Comparison of ENCODE assay signal across 1 cellular context in genomic region chr12:8698132-8698829, GRCh38.
TF ChIP-seq lines count a peak whose summit lies in the region.

No MANE protein-coding gene starts in this region.

TF ChIP-seq in K562, 482 proteins besides CTCF, POLR2A, EP300 and RAD21 (continued from another document):
- TF ChIP-seq OTX1 (CRISPR knock-in tag; IDR thresholded peaks at IDR 0.05) (0 out of 2 replicates have a peak, but pooled peaks have one; percentile 11), SMARCC2 (IDR thresholded peaks at IDR 0.05; ENCODE audit: low read depth) (no peak), NRF1 (conservative IDR thresholded peaks at IDR 0.05 in 1 of 2, IDR thresholded peaks at IDR 0.05 in 1 of 2) (peak in 1 of 2 experiments; percentile 2; a peak in 1 of 4 replicates), POLR2B (IDR thresholded peaks at IDR 0.05; ENCODE audit: low read depth, partially characterized antibody) (no peak), ZNF79 (CRISPR knock-in tag; IDR thresholded peaks at IDR 0.05; ENCODE audit: low read depth) (no peak), HDAC3 (IDR thresholded peaks at IDR 0.05; ENCODE audit: borderline replicate concordance, partially characterized antibody) (no peak), SAP30 (IDR thresholded peaks at IDR 0.05; ENCODE audit: borderline replicate concordance, insufficient read depth, low read depth, low read length, poor library complexity, severe bottlenecking) (peak; percentile 82), TCFL5 (CRISPR knock-in tag; conservative IDR thresholded peaks at IDR 0.05) (no peak), ZNF778 (CRISPR knock-in tag; IDR thresholded peaks at IDR 0.05) (no peak), FIP1L1 (IDR thresholded peaks at IDR 0.05; ENCODE audit: low read depth, low read length, poor library complexity, severe bottlenecking) (peak; percentile 37), RBM22 (IDR thresholded peaks at IDR 0.05; ENCODE audit: low read depth, low read length, poor library complexity, severe bottlenecking) (peak; percentile 64), RBM25 (IDR thresholded peaks at IDR 0.05; ENCODE audit: low read depth, low read length, severe bottlenecking) (no peak), U2AF1 (optimal IDR thresholded peaks at IDR 0.05; ENCODE audit: low read depth, low read length) (no peak), TEAD1 (CRISPR knock-in tag; IDR thresholded peaks at IDR 0.05) (0 out of 4 replicates have a peak, but pooled peaks of 1 of the 2 experiments have one; percentile 6), ZFP1 (CRISPR knock-in tag; IDR thresholded peaks at IDR 0.05) (no peak), CCNT2 (IDR thresholded peaks at IDR 0.05; ENCODE audit: borderline replicate concordance, extremely low read depth, insufficient read length, low read depth, low read length) (peak; percentile 58), MTA2 (IDR thresholded peaks at IDR 0.05; ENCODE audit: low read depth) (no peak), SAFB (IDR thresholded peaks at IDR 0.05; ENCODE audit: borderline replicate concordance, low read depth, low read length) (peak; percentile 70), CHCHD3 (CRISPR knock-in tag; IDR thresholded peaks at IDR 0.05) (no peak)
- TF ChIP-seq, protein P1, sequence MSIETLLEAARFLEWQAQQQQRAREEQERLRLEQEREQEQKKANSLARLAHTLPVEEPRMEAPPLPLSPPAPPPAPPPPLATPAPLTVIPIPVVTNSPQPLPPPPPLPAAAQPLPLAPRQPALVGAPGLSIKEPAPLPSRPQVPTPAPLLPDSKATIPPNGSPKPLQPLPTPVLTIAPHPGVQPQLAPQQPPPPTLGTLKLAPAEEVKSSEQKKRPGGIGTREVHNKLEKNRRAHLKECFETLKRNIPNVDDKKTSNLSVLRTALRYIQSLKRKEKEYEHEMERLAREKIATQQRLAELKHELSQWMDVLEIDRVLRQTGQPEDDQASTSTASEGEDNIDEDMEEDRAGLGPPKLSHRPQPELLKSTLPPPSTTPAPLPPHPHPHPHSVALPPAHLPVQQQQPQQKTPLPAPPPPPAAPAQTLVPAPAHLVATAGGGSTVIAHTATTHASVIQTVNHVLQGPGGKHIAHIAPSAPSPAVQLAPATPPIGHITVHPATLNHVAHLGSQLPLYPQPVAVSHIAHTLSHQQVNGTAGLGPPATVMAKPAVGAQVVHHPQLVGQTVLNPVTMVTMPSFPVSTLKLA (conservative IDR thresholded peaks at IDR 0.05): peak; percentile 42 to 61; a peak in 3 of 4 replicates
- TF ChIP-seq, protein P2, sequence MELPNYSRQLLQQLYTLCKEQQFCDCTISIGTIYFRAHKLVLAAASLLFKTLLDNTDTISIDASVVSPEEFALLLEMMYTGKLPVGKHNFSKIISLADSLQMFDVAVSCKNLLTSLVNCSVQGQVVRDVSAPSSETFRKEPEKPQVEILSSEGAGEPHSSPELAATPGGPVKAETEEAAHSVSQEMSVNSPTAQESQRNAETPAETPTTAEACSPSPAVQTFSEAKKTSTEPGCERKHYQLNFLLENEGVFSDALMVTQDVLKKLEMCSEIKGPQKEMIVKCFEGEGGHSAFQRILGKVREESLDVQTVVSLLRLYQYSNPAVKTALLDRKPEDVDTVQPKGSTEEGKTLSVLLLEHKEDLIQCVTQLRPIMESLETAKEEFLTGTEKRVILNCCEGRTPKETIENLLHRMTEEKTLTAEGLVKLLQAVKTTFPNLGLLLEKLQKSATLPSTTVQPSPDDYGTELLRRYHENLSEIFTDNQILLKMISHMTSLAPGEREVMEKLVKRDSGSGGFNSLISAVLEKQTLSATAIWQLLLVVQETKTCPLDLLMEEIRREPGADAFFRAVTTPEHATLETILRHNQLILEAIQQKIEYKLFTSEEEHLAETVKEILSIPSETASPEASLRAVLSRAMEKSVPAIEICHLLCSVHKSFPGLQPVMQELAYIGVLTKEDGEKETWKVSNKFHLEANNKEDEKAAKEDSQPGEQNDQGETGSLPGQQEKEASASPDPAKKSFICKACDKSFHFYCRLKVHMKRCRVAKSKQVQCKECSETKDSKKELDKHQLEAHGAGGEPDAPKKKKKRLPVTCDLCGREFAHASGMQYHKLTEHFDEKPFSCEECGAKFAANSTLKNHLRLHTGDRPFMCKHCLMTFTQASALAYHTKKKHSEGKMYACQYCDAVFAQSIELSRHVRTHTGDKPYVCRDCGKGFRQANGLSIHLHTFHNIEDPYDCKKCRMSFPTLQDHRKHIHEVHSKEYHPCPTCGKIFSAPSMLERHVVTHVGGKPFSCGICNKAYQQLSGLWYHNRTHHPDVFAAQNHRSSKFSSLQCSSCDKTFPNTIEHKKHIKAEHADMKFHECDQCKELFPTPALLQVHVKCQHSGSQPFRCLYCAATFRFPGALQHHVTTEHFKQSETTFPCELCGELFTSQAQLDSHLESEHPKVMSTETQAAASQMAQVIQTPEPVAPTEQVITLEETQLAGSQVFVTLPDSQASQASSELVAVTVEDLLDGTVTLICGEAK (IDR thresholded peaks at IDR 0.05): 0 out of 2 replicates have a peak, but pooled peaks have one; percentile 9
- TF ChIP-seq, protein P2 (CRISPR knock-in tag; IDR thresholded peaks at IDR 0.05): no peak
- TF ChIP-seq, protein P3, sequence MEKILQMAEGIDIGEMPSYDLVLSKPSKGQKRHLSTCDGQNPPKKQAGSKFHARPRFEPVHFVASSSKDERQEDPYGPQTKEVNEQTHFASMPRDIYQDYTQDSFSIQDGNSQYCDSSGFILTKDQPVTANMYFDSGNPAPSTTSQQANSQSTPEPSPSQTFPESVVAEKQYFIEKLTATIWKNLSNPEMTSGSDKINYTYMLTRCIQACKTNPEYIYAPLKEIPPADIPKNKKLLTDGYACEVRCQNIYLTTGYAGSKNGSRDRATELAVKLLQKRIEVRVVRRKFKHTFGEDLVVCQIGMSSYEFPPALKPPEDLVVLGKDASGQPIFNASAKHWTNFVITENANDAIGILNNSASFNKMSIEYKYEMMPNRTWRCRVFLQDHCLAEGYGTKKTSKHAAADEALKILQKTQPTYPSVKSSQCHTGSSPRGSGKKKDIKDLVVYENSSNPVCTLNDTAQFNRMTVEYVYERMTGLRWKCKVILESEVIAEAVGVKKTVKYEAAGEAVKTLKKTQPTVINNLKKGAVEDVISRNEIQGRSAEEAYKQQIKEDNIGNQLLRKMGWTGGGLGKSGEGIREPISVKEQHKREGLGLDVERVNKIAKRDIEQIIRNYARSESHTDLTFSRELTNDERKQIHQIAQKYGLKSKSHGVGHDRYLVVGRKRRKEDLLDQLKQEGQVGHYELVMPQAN (IDR thresholded peaks at IDR 0.05; ENCODE audit: borderline replicate concordance): peak; percentile 72; the same call in 1 of the 2 replicates
- TF ChIP-seq, protein P4, sequence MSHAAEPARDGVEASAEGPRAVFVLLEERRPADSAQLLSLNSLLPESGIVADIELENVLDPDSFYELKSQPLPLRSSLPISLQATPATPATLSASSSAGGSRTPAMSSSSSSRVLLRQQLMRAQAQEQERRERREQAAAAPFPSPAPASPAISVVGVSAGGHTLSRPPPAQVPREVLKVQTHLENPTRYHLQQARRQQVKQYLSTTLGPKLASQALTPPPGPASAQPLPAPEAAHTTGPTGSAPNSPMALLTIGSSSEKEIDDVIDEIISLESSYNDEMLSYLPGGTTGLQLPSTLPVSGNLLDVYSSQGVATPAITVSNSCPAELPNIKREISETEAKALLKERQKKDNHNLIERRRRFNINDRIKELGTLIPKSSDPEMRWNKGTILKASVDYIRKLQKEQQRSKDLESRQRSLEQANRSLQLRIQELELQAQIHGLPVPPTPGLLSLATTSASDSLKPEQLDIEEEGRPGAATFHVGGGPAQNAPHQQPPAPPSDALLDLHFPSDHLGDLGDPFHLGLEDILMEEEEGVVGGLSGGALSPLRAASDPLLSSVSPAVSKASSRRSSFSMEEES (CRISPR knock-in tag; IDR thresholded peaks at IDR 0.05): peak; percentile 85
- TF ChIP-seq, protein P5, sequence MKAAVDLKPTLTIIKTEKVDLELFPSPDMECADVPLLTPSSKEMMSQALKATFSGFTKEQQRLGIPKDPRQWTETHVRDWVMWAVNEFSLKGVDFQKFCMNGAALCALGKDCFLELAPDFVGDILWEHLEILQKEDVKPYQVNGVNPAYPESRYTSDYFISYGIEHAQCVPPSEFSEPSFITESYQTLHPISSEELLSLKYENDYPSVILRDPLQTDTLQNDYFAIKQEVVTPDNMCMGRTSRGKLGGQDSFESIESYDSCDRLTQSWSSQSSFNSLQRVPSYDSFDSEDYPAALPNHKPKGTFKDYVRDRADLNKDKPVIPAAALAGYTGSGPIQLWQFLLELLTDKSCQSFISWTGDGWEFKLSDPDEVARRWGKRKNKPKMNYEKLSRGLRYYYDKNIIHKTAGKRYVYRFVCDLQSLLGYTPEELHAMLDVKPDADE (conservative IDR thresholded peaks at IDR 0.05; ENCODE audit: control insufficient read depth, low read depth, low read length): 0 out of 2 replicates have a peak, but pooled peaks have one; percentile 43
